Comparison of ENCODE assay signal across 22 cellular contexts in the genomic region with DNA sequence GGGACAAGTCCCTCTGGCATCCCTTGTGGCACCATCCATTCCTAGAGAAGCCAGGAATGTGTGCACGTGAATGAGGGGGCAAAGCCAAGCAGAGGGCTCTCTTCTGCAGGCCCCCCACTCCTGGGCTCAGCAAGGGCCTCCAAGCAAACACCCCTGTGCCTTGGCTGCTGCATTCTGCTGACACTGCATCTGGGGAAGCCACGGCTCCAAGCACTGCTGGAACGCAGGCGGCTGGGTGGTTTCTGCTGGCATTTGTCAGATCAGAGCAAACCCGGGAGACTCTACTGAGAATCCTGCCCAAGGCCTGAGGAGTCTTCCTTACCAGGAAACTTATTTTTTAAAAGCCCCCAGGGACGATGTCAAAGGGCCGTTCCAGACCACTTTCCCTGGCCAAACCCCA. TPM values are rescaled to one million over a fixed set of nuclear protein-coding genes. Genes with fewer than 3 reads are reported as not detected.
DNase-seq lines count a peak whose midpoint lies in the region; ATAC-seq, FAIRE-seq and TF ChIP-seq lines count a peak whose summit lies in the region.
"Had no signal": no experiment of that assay in that cellular context is flagged by ENCODE, and none has a peak within 500 bp of the region (broad histone marks: within the 10 kb centered on the region; RNA-seq: fewer than 3 reads in every experiment).

No MANE protein-coding gene starts in this region.

- TF ChIP-seq POLR2A in sigmoid colon (IDR thresholded peaks at IDR 0.05) (no peak), vagina (IDR thresholded peaks at IDR 0.05) (no peak)

- H3K4me3 Mint-ChIP-seq in Calu3 (ENCODE audit: low read depth, unreplicated experiment): no peak overlapping the region
- H3K4me3 Mint-ChIP-seq: activated CD4-positive, alpha-beta memory T cell treated with anti-CD3 and anti-CD28 coated beads, Interleukin-2, amount 10 ng/mL, durations not matched to agents 7 days and 5 days; CD4-positive, alpha-beta memory T cell had no signal

- no TSS peak for BruUV-seq in Calu3 (replicated peaks; lab: Mats Ljungman, UMichigan)

- H3K36me3 ChIP-seq in heart right ventricle (peaks cover 0 to 40% (median 4%) of the 10 kb centered on the region in 9 donors), kidney (ENCODE audit: control insufficient read depth in 1 of 2, insufficient read depth in 2 of 2, low read length in 2 of 2) (peaks cover 3 to 8% of the 10 kb centered on the region in 2 donors), sigmoid colon (peaks cover 0 to 19% (median 7%) of the 10 kb centered on the region in 4 donors), vagina (peaks cover 0 to 5% of the 10 kb centered on the region in 2 donors)
- H3K36me3 ChIP-seq: MG63 had no signal

- no peaks in the 10 kb centered on the region for H3K27me3 ChIP-seq in heart right ventricle
- H3K27me3 ChIP-seq in sigmoid colon: no peaks in the 10 kb centered on the region
- H3K27me3 ChIP-seq in vagina: no peaks in the 10 kb centered on the region
- H3K27me3 ChIP-seq: MG63, testis had no signal

- no peak overlapping the region for H3K27ac Mint-ChIP-seq in Calu3 (ENCODE audit: unreplicated experiment)
- H3K27ac Mint-ChIP-seq: activated CD4-positive, alpha-beta memory T cell treated with anti-CD3 and anti-CD28 coated beads, Interleukin-2, amount 10 ng/mL, durations not matched to agents 7 days and 5 days had no signal

- CTCF ChIA-PET in Calu3 (lab: Charles Lee): interaction anchor here (0.6 to 1.3 kb wide), 2 partner anchors 26 to 27 kb away, joined by 3 to 4 read pairs; partner anchors contain the start of gene HSD11B2

- peaks cover 5% of the 10 kb centered on the region for H3K36me3 Mint-ChIP-seq in Calu3 (ENCODE audit: insufficient read depth, unreplicated experiment)

- FAIRE-seq in kidney (lab: Jason Lieb, UNC): no peak
- FAIRE-seq: endothelial cell of umbilical vein, frontal cortex had no signal

- H3K9me3 ChIP-seq in heart right ventricle (no peaks in the 10 kb centered on the region), kidney (ENCODE audit: control insufficient read depth in 1 of 2, low read length in 2 of 2) (no peaks in the 10 kb centered on the region), sigmoid colon (no peaks in the 10 kb centered on the region), vagina (no peaks in the 10 kb centered on the region)
- H3K9me3 ChIP-seq: MG63, testis had no signal

- H3K4me1 ChIP-seq in heart right ventricle (peaks cover 45 to 75% (median 69%) of the 10 kb centered on the region in 9 donors), kidney (ENCODE audit: control insufficient read depth in 1 of 2, insufficient read depth in 1 of 2, low read depth in 1 of 2, low read length in 2 of 2) (peaks cover 61 to 65% of the 10 kb centered on the region in 2 donors), sigmoid colon (peaks cover 0 to 74% (median 70%) of the 10 kb centered on the region in 4 donors), vagina (peaks cover 76% of the 10 kb centered on the region)

- no peaks in the 10 kb centered on the region for H3K9me3 Mint-ChIP-seq in Calu3 (ENCODE audit: low read depth, unreplicated experiment)
- H3K9me3 Mint-ChIP-seq: activated CD4-positive, alpha-beta memory T cell treated with anti-CD3 and anti-CD28 coated beads, Interleukin-2, amount 10 ng/mL, durations not matched to agents 7 days and 5 days; CD4-positive, alpha-beta memory T cell had no signal

- H3K27ac ChIP-seq in heart right ventricle: peak overlapping the region; percentile 10 to 87 (median 74)
- peak overlapping the region; percentile 80 to 91 for H3K27ac ChIP-seq in kidney (ENCODE audit: low read depth in 2 of 2, low read length in 2 of 2)
- H3K27ac ChIP-seq in sigmoid colon: peak overlapping the region; percentile 63 to 82 (median 76)
- H3K27ac ChIP-seq in vagina: peak overlapping the region; percentile 81

- ATAC-seq in heart right ventricle: no peak
- ATAC-seq in left ventricle myocardium superior: no peak
- no peak for ATAC-seq in HG03095 (IDR thresholded peaks at IDR 0.05; ENCODE audit: unreplicated experiment)

- H3K27me3 Mint-ChIP-seq in Calu3 (ENCODE audit: unreplicated experiment): no peaks in the 10 kb centered on the region
- H3K27me3 Mint-ChIP-seq: activated CD4-positive, alpha-beta memory T cell treated with anti-CD3 and anti-CD28 coated beads, Interleukin-2, amount 10 ng/mL, durations not matched to agents 7 days and 5 days; CD4-positive, alpha-beta memory T cell had no signal

- intact Hi-C loops in heart right ventricle (cut with DNase I): loop anchor here in 1 of 10 donors (10.0 kb wide), 1 partner anchor 83 kb away; no protein-coding TSS in a partner anchor
- intact Hi-C loops in left ventricle myocardium superior (cut with micrococcal nuclease): no loop called here
- intact Hi-C loops in kidney (cut with DNase I): no loop called here
- intact Hi-C loops in sigmoid colon (cut with DNase I): no loop called here
- intact Hi-C loops in vagina (cut with DNase I): no loop called here
- intact Hi-C loops in Calu3 (cut with micrococcal nuclease; ENCODE audit: unreplicated experiment): no loop called here

- no peak for DNase-seq in heart right ventricle
- DNase-seq in left ventricle myocardium superior: no peak
- no peak for DNase-seq in kidney
- no peak for DNase-seq in sigmoid colon
- DNase-seq in vagina (ENCODE audit: extremely low spot score in 2 of 2): no peak
- no peak for DNase-seq in COR-L47 (lab: John Stamatoyannopoulos, UW)
- DNase-seq in Calu3: no peak
- DNase-seq: ACHN; activated CD4-positive, alpha-beta memory T cell treated with anti-CD3 and anti-CD28 coated beads, Interleukin-2, amount 10 ng/mL, durations not matched to agents 7 days and 5 days; GOT3; MG63; NCI-H1694 treated with DMSO at 0.1 percent for 48 hours; NCI-H526; SW 1271 had no signal

- no peak overlapping the region for H3K4me3 ChIP-seq in heart right ventricle
- no peak overlapping the region for H3K4me3 ChIP-seq in kidney (ENCODE audit: low read length in 2 of 2)
- H3K4me3 ChIP-seq in sigmoid colon: no peak overlapping the region
- H3K4me3 ChIP-seq in vagina: no peak overlapping the region
- H3K4me3 ChIP-seq: MG63, testis had no signal

- H3K4me1 Mint-ChIP-seq in Calu3 (ENCODE audit: low read depth, unreplicated experiment): peaks cover 26% of the 10 kb centered on the region

- TF ChIP-seq EP300 in sigmoid colon (IDR thresholded peaks at IDR 0.05): no peak

- TF ChIP-seq CTCF in heart right ventricle (IDR thresholded peaks at IDR 0.05) (no peak), kidney (IDR thresholded peaks at IDR 0.05; ENCODE audit: borderline replicate concordance, extremely low read depth, insufficient read depth) (no peak), sigmoid colon (IDR thresholded peaks at IDR 0.05) (no peak), vagina (IDR thresholded peaks at IDR 0.05) (no peak), Calu3 (IDR thresholded peaks at IDR 0.05; ENCODE audit: unreplicated experiment) (no peak)

- WGBS in heart right ventricle, 2 donors: 59 to 65% methylated on average over 7 of the region's 7 CpGs
- WGBS in sigmoid colon, 2 donors: 83% methylated on average over 7 of the region's 7 CpGs

- peak overlapping the region in 1 of 2 donors; percentile 72 for H3K9ac ChIP-seq in kidney (ENCODE audit: low read length in 2 of 2)

RNA-seq across cellular contexts. Expression of gene ATP6V0D1, which starts 23.3 kb away (rescaled TPM):
- total RNA-seq in heart right ventricle (10 to 100 TPM; 57.4 to 84.7 (median 67.5) TPM), left ventricle myocardium superior (66.6 TPM), kidney (100 TPM), sigmoid colon (100 to 1,000 TPM in 2 of 4 donors, 10 to 100 TPM in 2; 70.3 to 112 (median 93.6) TPM), vagina (110 TPM), Calu3 (2022) (85.3 and 91.0 TPM in 2 replicates)
- polyA plus RNA-seq in heart right ventricle (10 to 100 TPM; 12.8 to 73.3 TPM), kidney (ENCODE audit: insufficient read depth, low read depth, low replicate concordance) (208 TPM), sigmoid colon (100 to 1,000 TPM; 214 to 287 (median 231) TPM)

RNA-seq across cellular contexts. Expression of gene AGRP, which starts 25.7 kb away (rescaled TPM):
- total RNA-seq in heart right ventricle (not detected), left ventricle myocardium superior (not detected), kidney (not detected), sigmoid colon (not detected), vagina (not detected), Calu3 (2022) (not detected in 2 replicates)
- polyA plus RNA-seq in heart right ventricle (under 1 TPM in 1 of 2 donors, not detected in 1; 0.10 TPM), kidney (ENCODE audit: insufficient read depth, low read depth, low replicate concordance) (2.7 TPM), sigmoid colon (not detected)
- total RNA-seq: activated CD4-positive, alpha-beta memory T cell treated with anti-CD3 and anti-CD28 coated beads, Interleukin-2, amount 10 ng/mL, durations not matched to agents 7 days and 5 days; CD4-positive, alpha-beta memory T cell; cerebellum; endothelial cell of umbilical vein; frontal cortex; HT1080; posterior vena cava had no signal
- polyA plus RNA-seq: CD4-positive, alpha-beta memory T cell; endothelial cell of umbilical vein had no signal

RNA-seq across cellular contexts. Expression of gene HSD11B2, which starts 26.7 kb away (rescaled TPM):
- total RNA-seq in heart right ventricle: 1 to 10 TPM in 1 of 10 donors, under 1 TPM in 8, not detected in 1; 0.16 to 1.4 (median 0.57) TPM
- under 1 TPM; 0.41 to 0.51 TPM for polyA plus RNA-seq in heart right ventricle
- 0.89 TPM for total RNA-seq in left ventricle myocardium superior
- 139 TPM for total RNA-seq in kidney
- 1,022 TPM for polyA plus RNA-seq in kidney (ENCODE audit: insufficient read depth, low read depth, low replicate concordance)
- total RNA-seq in sigmoid colon: 1 to 10 TPM in 2 of 4 donors, under 1 TPM in 1, not detected in 1; 0.14 to 3.9 (median 1.4) TPM
- 100 to 1,000 TPM in 1 of 3 donors, 10 to 100 TPM in 2; 88.3 to 353 (median 90.4) TPM for polyA plus RNA-seq in sigmoid colon
- total RNA-seq in vagina: 30.2 TPM
- total RNA-seq in Calu3 (2022): 10.2 and 10.8 TPM in 2 replicates
- total RNA-seq: activated CD4-positive, alpha-beta memory T cell treated with anti-CD3 and anti-CD28 coated beads, Interleukin-2, amount 10 ng/mL, durations not matched to agents 7 days and 5 days; CD4-positive, alpha-beta memory T cell; endothelial cell of umbilical vein had no signal

RNA-seq across cellular contexts. Expression of gene ZDHHC1, which starts 41.3 kb away (rescaled TPM):
- total RNA-seq in heart right ventricle: 1 to 10 TPM; 3.2 to 6.3 (median 4.2) TPM
- polyA plus RNA-seq in heart right ventricle: 1 to 10 TPM; 3.6 to 4.4 TPM
- total RNA-seq in left ventricle myocardium superior: 3.5 TPM
- 23.6 TPM for total RNA-seq in kidney
- polyA plus RNA-seq in kidney (ENCODE audit: insufficient read depth, low read depth, low replicate concordance): 14.6 TPM
- 10 to 100 TPM; 12.7 to 18.3 (median 16.1) TPM for total RNA-seq in sigmoid colon
- polyA plus RNA-seq in sigmoid colon: 1 to 10 TPM; 4.2 to 6.6 (median 4.4) TPM
- total RNA-seq in vagina: 22.3 TPM
- 22.6 and 24.4 TPM in 2 replicates for total RNA-seq in Calu3 (2022)
- total RNA-seq: CD4-positive, alpha-beta memory T cell had no signal
- polyA plus RNA-seq: CD4-positive, alpha-beta memory T cell had no signal
